In the genomic region with DNA sequence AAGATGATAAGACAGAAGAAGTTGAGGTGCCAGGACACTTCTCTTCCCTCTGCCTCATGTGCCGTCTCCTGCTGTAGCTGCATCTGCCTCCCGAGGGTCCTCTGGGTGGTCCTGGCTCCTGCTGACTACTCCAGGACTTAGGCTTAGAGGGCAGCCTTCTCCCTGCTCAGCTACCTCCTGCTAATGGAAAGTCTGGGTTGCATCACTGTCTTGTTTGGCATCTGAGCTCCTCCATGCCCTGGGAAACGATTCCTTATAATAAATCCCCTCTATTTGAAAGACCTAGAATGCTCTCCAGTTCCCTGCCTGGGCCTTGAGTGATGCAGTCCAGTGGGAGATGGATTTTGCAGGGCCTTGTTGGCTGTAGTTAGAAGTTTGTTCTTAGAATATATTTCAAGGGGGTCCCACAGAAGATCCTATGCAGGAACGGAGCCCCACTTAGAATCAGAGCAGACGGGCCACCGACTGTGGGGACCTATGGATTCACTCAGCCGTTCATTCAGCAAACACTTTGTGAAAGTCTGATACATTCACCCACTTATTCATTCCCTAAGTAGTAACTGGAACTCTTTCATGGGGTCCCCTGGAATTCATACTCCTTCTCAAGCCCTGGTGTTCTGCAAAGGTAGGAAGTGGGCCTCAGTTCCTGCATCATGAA, we compare ENCODE assay signal across 32 cellular contexts.
"Had no signal": no experiment of that assay in that cellular context is flagged by ENCODE, and none has a peak within 500 bp of the region (broad histone marks: within the 10 kb centered on the region; RNA-seq: fewer than 3 reads in every experiment).

No MANE protein-coding gene starts in this region.

- DNase-seq: activated B cell treated with CpG ODN at 0.5 μM for 24 hours; activated CD4-positive, alpha-beta memory T cell treated with anti-CD3 and anti-CD28 coated beads, Interleukin-2, amount 10 ng/mL, durations not matched to agents 7 days and 5 days; activated CD4-positive, alpha-beta T cell treated with anti-CD3 and anti-CD28 coated beads for 1 hour; activated CD4-positive, alpha-beta T cell treated with anti-CD3 and anti-CD28 coated beads for 48 hours; activated effector memory CD4-positive, alpha-beta T cell treated with Interleukin-2 at 50 U/mL for 16 hours; activated naive CD4-positive, alpha-beta T cell treated with anti-CD3 and anti-CD28 coated beads, Interleukin-2, amount 10 ng/mL, durations not matched to agents 7 days and 5 days; activated naive CD8-positive, alpha-beta T cell treated with anti-CD3 and anti-CD28 coated beads, Interleukin-2, amount 50 U/mL, for 24 hours; activated T-cell treated with anti-CD3 and anti-CD28 coated beads, Interleukin-2, amount 50 U/mL, for 48 hours; anterior cingulate cortex; central memory CD4-positive, alpha-beta T cell; NCI-H1092 treated with DMSO at 0.1 percent for 48 hours; NCI-H1417; NCI-H146; NCI-H187; NCI-H2029 treated with DMSO at 0.1 percent for 48 hours; NCI-H2107; NCI-H2171; NCI-H510A; NCI-H526; NCI-H748 treated with DMSO at 0.1 percent for 48 hours; NK-92 treated with Interleukin-12 subunit alpha and Interleukin-12 subunit beta, amount 100 ng/mL, for 24 hours; PC-3; RPMI8226; SHP77 treated with DMSO at 0.1 percent for 48 hours; SK-N-SH; T-helper 2 cell; T-helper 9 cell had no signal

- H3K9me3 ChIP-seq: Peyer's patch, SJSA1, SK-N-SH had no signal

- H3K4me1 Mint-ChIP-seq: activated B cell treated with CpG ODN at 0.5 μM for 24 hours; activated CD4-positive, alpha-beta memory T cell treated with anti-CD3 and anti-CD28 coated beads, Interleukin-2, amount 10 ng/mL, durations not matched to agents 7 days and 5 days; activated naive CD4-positive, alpha-beta T cell treated with anti-CD3 and anti-CD28 coated beads, Interleukin-2, amount 10 ng/mL, durations not matched to agents 7 days and 5 days; activated naive CD8-positive, alpha-beta T cell treated with anti-CD3 and anti-CD28 coated beads, Interleukin-2, amount 50 U/mL, for 24 hours; brain; T-cell had no signal

- H3K36me3 Mint-ChIP-seq: activated naive CD4-positive, alpha-beta T cell treated with anti-CD3 and anti-CD28 coated beads, Interleukin-2, amount 10 ng/mL, durations not matched to agents 7 days and 5 days; activated naive CD8-positive, alpha-beta T cell; brain; T-cell had no signal

- H3K27me3 Mint-ChIP-seq: activated B cell treated with CpG ODN at 0.5 μM for 24 hours; activated CD4-positive, alpha-beta memory T cell treated with anti-CD3 and anti-CD28 coated beads, Interleukin-2, amount 10 ng/mL, durations not matched to agents 7 days and 5 days; activated naive CD8-positive, alpha-beta T cell; activated naive CD8-positive, alpha-beta T cell treated with anti-CD3 and anti-CD28 coated beads, Interleukin-2, amount 50 U/mL, for 24 hours; T-cell had no signal

- H3K27ac Mint-ChIP-seq: activated B cell treated with CpG ODN at 0.5 μM for 24 hours; activated CD4-positive, alpha-beta memory T cell treated with anti-CD3 and anti-CD28 coated beads, Interleukin-2, amount 10 ng/mL, durations not matched to agents 7 days and 5 days; activated naive CD4-positive, alpha-beta T cell treated with anti-CD3 and anti-CD28 coated beads, Interleukin-2, amount 10 ng/mL, durations not matched to agents 7 days and 5 days; activated naive CD8-positive, alpha-beta T cell; activated naive CD8-positive, alpha-beta T cell treated with anti-CD3 and anti-CD28 coated beads, Interleukin-2, amount 50 U/mL, for 24 hours; brain; T-cell had no signal

- H3K4me3 Mint-ChIP-seq: activated B cell treated with CpG ODN at 0.5 μM for 24 hours; activated CD4-positive, alpha-beta memory T cell treated with anti-CD3 and anti-CD28 coated beads, Interleukin-2, amount 10 ng/mL, durations not matched to agents 7 days and 5 days; activated naive CD4-positive, alpha-beta T cell treated with anti-CD3 and anti-CD28 coated beads, Interleukin-2, amount 10 ng/mL, durations not matched to agents 7 days and 5 days; activated naive CD8-positive, alpha-beta T cell; activated naive CD8-positive, alpha-beta T cell treated with anti-CD3 and anti-CD28 coated beads, Interleukin-2, amount 50 U/mL, for 24 hours; brain; T-cell had no signal

- H3K9me3 Mint-ChIP-seq: activated B cell treated with CpG ODN at 0.5 μM for 24 hours; activated CD4-positive, alpha-beta memory T cell treated with anti-CD3 and anti-CD28 coated beads, Interleukin-2, amount 10 ng/mL, durations not matched to agents 7 days and 5 days; activated naive CD4-positive, alpha-beta T cell treated with anti-CD3 and anti-CD28 coated beads, Interleukin-2, amount 10 ng/mL, durations not matched to agents 7 days and 5 days; activated naive CD8-positive, alpha-beta T cell treated with anti-CD3 and anti-CD28 coated beads, Interleukin-2, amount 50 U/mL, for 24 hours; T-cell had no signal

- ATAC-seq: activated naive CD8-positive, alpha-beta T cell treated with anti-CD3 and anti-CD28 coated beads, Interleukin-2, amount 50 U/mL, for 24 hours; PC-3; T-cell had no signal
